Comparison of ENCODE assay signal across 10 cellular contexts in genomic region chr5:151051931-151052608, GRCh38. TPM values are rescaled to one million over a fixed set of nuclear protein-coding genes. Genes with fewer than 3 reads are reported as not detected.
DNase-seq lines count a peak whose midpoint lies in the region; ATAC-seq and TF ChIP-seq lines count a peak whose summit lies in the region.
"Had no signal": no experiment of that assay in that cellular context is flagged by ENCODE, and none has a peak within 500 bp of the region (broad histone marks: within the 10 kb centered on the region; RNA-seq: fewer than 3 reads in every experiment).

No MANE protein-coding gene starts in this region.

- no peaks in the 10 kb centered on the region for H3K9me3 ChIP-seq in lower lobe of right lung
- H3K9me3 ChIP-seq: heart left ventricle had no signal

- H3K27me3 ChIP-seq in lower lobe of right lung (ENCODE audit: low read depth): no peaks in the 10 kb centered on the region
- H3K27me3 ChIP-seq: heart left ventricle had no signal

- DNase-seq in activated naive CD4-positive, alpha-beta T cell treated with anti-CD3 and anti-CD28 coated beads, Interleukin-2, amount 50 U/mL, for 16 hours: no peak
- no peak for DNase-seq in activated CD4-positive, alpha-beta memory T cell treated with anti-CD3 and anti-CD28 coated beads for 36 hours
- DNase-seq in lower lobe of right lung (no peak), foreskin melanocyte (no peak)
- DNase-seq: NCI-H1436 treated with DMSO at 0.1 percent for 48 hours had no signal

- peak overlapping the region; percentile 28 for H3K27ac ChIP-seq in lower lobe of right lung
- H3K27ac ChIP-seq in urinary bladder (ENCODE audit: low read depth): peak overlapping the region; percentile 24

- intact Hi-C loops in activated CD4-positive, alpha-beta memory T cell treated with anti-CD3 and anti-CD28 coated beads for 36 hours (cut with micrococcal nuclease): loop anchor here (1.0 kb wide), 1 partner anchor 63 kb away; no protein-coding TSS in a partner anchor
- intact Hi-C loops in lower lobe of right lung (cut with DNase I): loop anchor here (5.0 kb wide), 1 partner anchor 65 kb away; no protein-coding TSS in a partner anchor

- peak overlapping the region; percentile 1 for H3K27ac Mint-ChIP-seq in activated naive CD4-positive, alpha-beta T cell treated with anti-CD3 and anti-CD28 coated beads, Interleukin-2, amount 50 U/mL, for 24 hours
- H3K27ac Mint-ChIP-seq in activated CD4-positive, alpha-beta memory T cell treated with anti-CD3 and anti-CD28 coated beads for 36 hours: peak overlapping the region; percentile 67

- peaks cover 4% of the 10 kb centered on the region for H3K36me3 Mint-ChIP-seq in activated naive CD4-positive, alpha-beta T cell treated with anti-CD3 and anti-CD28 coated beads, Interleukin-2, amount 50 U/mL, for 24 hours
- H3K36me3 Mint-ChIP-seq in activated CD4-positive, alpha-beta memory T cell treated with anti-CD3 and anti-CD28 coated beads for 36 hours: peaks cover 83% of the 10 kb centered on the region

- H3K9me3 Mint-ChIP-seq in activated naive CD4-positive, alpha-beta T cell treated with anti-CD3 and anti-CD28 coated beads, Interleukin-2, amount 50 U/mL, for 24 hours: no peaks in the 10 kb centered on the region
- H3K9me3 Mint-ChIP-seq in activated CD4-positive, alpha-beta memory T cell treated with anti-CD3 and anti-CD28 coated beads for 36 hours: no peaks in the 10 kb centered on the region

- H3K4me1 Mint-ChIP-seq in activated naive CD4-positive, alpha-beta T cell treated with anti-CD3 and anti-CD28 coated beads, Interleukin-2, amount 50 U/mL, for 24 hours: no peaks in the 10 kb centered on the region
- H3K4me1 Mint-ChIP-seq in activated CD4-positive, alpha-beta memory T cell treated with anti-CD3 and anti-CD28 coated beads for 36 hours (ENCODE audit: low read depth): peaks cover 16% of the 10 kb centered on the region

- ATAC-seq in lower lobe of right lung: peak; percentile 6 to 7
- ATAC-seq in GM18861 (IDR thresholded peaks at IDR 0.05; ENCODE audit: unreplicated experiment): no peak
- ATAC-seq in HG03039 (IDR thresholded peaks at IDR 0.05; ENCODE audit: unreplicated experiment): no peak

- TF ChIP-seq CTCF in lower lobe of right lung (IDR thresholded peaks at IDR 0.05): no peak

- no peak overlapping the region for H3K4me3 ChIP-seq in lower lobe of right lung
- H3K4me3 ChIP-seq in urinary bladder (ENCODE audit: low read depth, low read length): no peak overlapping the region
- H3K4me3 ChIP-seq: heart left ventricle had no signal

- no peak overlapping the region for H3K4me3 Mint-ChIP-seq in activated naive CD4-positive, alpha-beta T cell treated with anti-CD3 and anti-CD28 coated beads, Interleukin-2, amount 50 U/mL, for 24 hours
- H3K4me3 Mint-ChIP-seq in activated CD4-positive, alpha-beta memory T cell treated with anti-CD3 and anti-CD28 coated beads for 36 hours: no peak overlapping the region

- 66% methylated on average over 10 of the region's 10 CpGs for WGBS in urinary bladder

- H3K27me3 Mint-ChIP-seq in activated naive CD4-positive, alpha-beta T cell treated with anti-CD3 and anti-CD28 coated beads, Interleukin-2, amount 50 U/mL, for 24 hours: no peaks in the 10 kb centered on the region
- no peaks in the 10 kb centered on the region for H3K27me3 Mint-ChIP-seq in activated CD4-positive, alpha-beta memory T cell treated with anti-CD3 and anti-CD28 coated beads for 36 hours

- CTCF ChIA-PET in activated CD4-positive, alpha-beta memory T cell treated with anti-CD3 and anti-CD28 coated beads for 36 hours (lab: Charles Lee): interaction anchor here (0.6 to 13.9 kb wide), 35 partner anchors 10 to 589 kb away, joined by 3 to 382 read pairs (median 6); partner anchors contain the start of genes ANXA6 and TNIP1

- POLR2A ChIA-PET in activated CD4-positive, alpha-beta memory T cell treated with anti-CD3 and anti-CD28 coated beads for 36 hours (lab: Charles Lee): interaction anchor here (1.0 to 1.3 kb wide), 3 partner anchors 11 to 46 kb away, joined by 3 to 4 read pairs (median 4); no protein-coding TSS in a partner anchor

- H3K36me3 ChIP-seq in lower lobe of right lung: peaks cover 96% of the 10 kb centered on the region
- H3K36me3 ChIP-seq in urinary bladder (ENCODE audit: insufficient read depth): no peaks in the 10 kb centered on the region

- peaks cover 38% of the 10 kb centered on the region for H3K4me1 ChIP-seq in lower lobe of right lung
- H3K4me1 ChIP-seq in urinary bladder (ENCODE audit: insufficient read depth): no peaks in the 10 kb centered on the region

RNA-seq across cellular contexts. Expression of gene TNIP1, which starts 28.8 kb away (rescaled TPM):
- total RNA-seq in activated CD4-positive, alpha-beta memory T cell treated with anti-CD3 and anti-CD28 coated beads for 36 hours: 100 to 1,000 TPM; 388 to 401 TPM
- total RNA-seq in lower lobe of right lung: 99.6 TPM
- total RNA-seq in urinary bladder: 32.4 TPM
- polyA plus RNA-seq in urinary bladder: 69.3 TPM

RNA-seq across cellular contexts. Expression of gene GPX3, which starts 31.7 kb away (rescaled TPM):
- total RNA-seq in activated CD4-positive, alpha-beta memory T cell treated with anti-CD3 and anti-CD28 coated beads for 36 hours: not detected
- total RNA-seq in lower lobe of right lung: 855 TPM
- total RNA-seq in urinary bladder: 8.6 TPM
- 1,418 TPM for polyA plus RNA-seq in urinary bladder

Comparison
In these comparisons a context has a peak if more than half of its experiments do, and no peak if none do; other contexts are left out.
1. ATAC-seq: peak in lower lobe of right lung (2 of 2); none in GM18861 (single experiment) and HG03039 (single experiment).
2. RNA of gene GPX3, which starts 31.7 kb away (total RNA-seq): 855 TPM in lower lobe of right lung (single experiment); 8.6 TPM in urinary bladder (single experiment) and not detected in activated CD4-positive, alpha-beta memory T cell treated with anti-CD3 and anti-CD28 coated beads for 36 hours; every median in the first group is over 10 times any median in the second.